In the genomic region with DNA sequence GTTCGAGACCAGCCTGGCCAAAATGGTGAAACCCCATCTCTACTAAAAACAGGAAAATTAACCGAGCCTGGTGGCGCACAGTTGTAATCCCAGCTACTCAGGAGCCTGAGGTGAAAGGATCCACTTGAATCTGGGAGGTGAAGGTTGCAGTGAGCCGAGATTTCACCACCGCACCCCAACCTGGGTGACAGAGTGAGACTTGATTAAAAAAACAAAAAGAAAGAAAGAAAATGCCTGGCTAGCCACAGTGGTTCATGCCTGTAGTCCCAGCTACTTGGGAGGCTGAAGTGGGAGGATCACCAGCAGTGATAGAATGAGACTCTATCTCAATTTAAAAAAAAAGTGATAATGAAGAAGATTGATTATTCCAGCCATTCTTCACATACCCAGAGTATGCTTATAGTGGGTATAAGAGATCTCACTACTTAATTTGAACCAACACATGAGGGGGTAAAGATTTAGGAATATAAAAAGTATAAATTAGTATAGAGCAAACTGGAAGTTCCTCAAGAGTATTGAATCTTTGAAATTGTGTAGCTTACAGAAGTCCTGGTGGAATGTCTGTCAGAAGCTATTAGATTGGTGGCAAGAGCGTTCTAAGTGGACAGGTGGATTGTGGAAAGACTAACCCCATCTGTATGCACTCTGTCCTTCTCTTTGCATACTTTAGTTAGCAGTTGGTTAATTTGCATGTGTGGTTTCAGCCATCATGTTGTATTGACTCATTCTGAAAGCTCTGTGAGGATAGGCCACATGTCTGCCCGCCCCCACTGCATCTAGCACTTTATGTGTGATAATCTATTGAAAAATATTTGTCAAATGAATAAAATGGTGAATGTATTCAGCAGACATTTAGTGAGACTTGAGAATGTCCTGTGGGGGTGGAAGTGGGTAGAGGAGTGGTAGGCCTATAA, we compare ENCODE assay signal across 8 cellular contexts. TPM values are rescaled to one million over a fixed set of nuclear protein-coding genes. Genes with fewer than 3 reads are reported as not detected.
A peak's percentile ranks its signal among the peaks of the same experiment; 100 is the strongest.
DNase-seq lines count a peak whose midpoint lies in the region; ATAC-seq and TF ChIP-seq lines count a peak whose summit lies in the region.

No MANE protein-coding gene starts in this region.

- no peaks in the 10 kb centered on the region for H3K4me1 ChIP-seq in mucosa of descending colon (ENCODE audit: low read depth)
- peaks cover 0 to 54% (median 12%) of the 10 kb centered on the region in 4 donors for H3K4me1 ChIP-seq in tibial nerve

- no peaks in the 10 kb centered on the region for H3K9me3 Mint-ChIP-seq in CD14-positive monocyte

- 91 to 95% methylated on average over 7 of the region's 7 CpGs for WGBS in tibial nerve, 2 donors

- H3K36me3 Mint-ChIP-seq in CD14-positive monocyte = peaks cover 21 to 22% of the 10 kb centered on the region in 2 donors

- H3K4me3 ChIP-seq in mucosa of descending colon (no peak overlapping the region), tibial nerve (no peak overlapping the region)

- H3K9me3 ChIP-seq in mucosa of descending colon = no peaks in the 10 kb centered on the region
- H3K9me3 ChIP-seq in tibial nerve = no peaks in the 10 kb centered on the region

- H3K4me1 Mint-ChIP-seq in CD14-positive monocyte = peaks cover 23% of the 10 kb centered on the region

- TF ChIP-seq CTCF in CD14-positive monocyte (IDR thresholded peaks at IDR 0.05) (no peak), mucosa of descending colon (IDR thresholded peaks at IDR 0.05) (no peak), tibial nerve (IDR thresholded peaks at IDR 0.05) (no peak)

- H3K27ac ChIP-seq in tibial nerve = no peak overlapping the region

- no peak for TF ChIP-seq POLR2A in tibial nerve (IDR thresholded peaks at IDR 0.05)

- peak overlapping the region in 6 of 7 donors; percentile 5 to 77 (median 56) for H3K27ac Mint-ChIP-seq in CD14-positive monocyte

- TF ChIP-seq EP300 in tibial nerve (IDR thresholded peaks at IDR 0.05) = no peak

- DNase-seq in CD14-positive monocyte (ENCODE audit: low spot score) = no peak
- DNase-seq in activated CD8-positive, alpha-beta memory T cell treated with anti-CD3 and anti-CD28 coated beads for 48 hours (ENCODE audit: low read depth in 2 of 3, low spot score in 2 of 3) = peak; percentile 7 to 10 (median 10)
- DNase-seq in mucosa of descending colon = peak in 1 of 3 donors; percentile 17
- no peak for DNase-seq in left lobe of liver (ENCODE audit: low spot score)
- DNase-seq in tibial nerve (ENCODE audit: low spot score in 2 of 2) = no peak
- no peak for DNase-seq in COLO829 (ENCODE audit: low spot score)

- intact Hi-C loops in CD14-positive monocyte (cut with micrococcal nuclease) (no loop called here), mucosa of descending colon (cut with DNase I, micrococcal nuclease) (no loop called here)

- H3K36me3 ChIP-seq in mucosa of descending colon (ENCODE audit: low read depth) = no peaks in the 10 kb centered on the region
- peaks cover 0 to 13% (median 0%) of the 10 kb centered on the region in 3 donors for H3K36me3 ChIP-seq in tibial nerve

- ATAC-seq in GM19455 (IDR thresholded peaks at IDR 0.05; ENCODE audit: unreplicated experiment) (peak; percentile 92), HG03442 (IDR thresholded peaks at IDR 0.05; ENCODE audit: unreplicated experiment) (peak; percentile 93), mucosa of descending colon (peak; percentile 66), left lobe of liver (no peak)

- H3K27me3 ChIP-seq in tibial nerve = no peaks in the 10 kb centered on the region

- no peaks in the 10 kb centered on the region for H3K27me3 Mint-ChIP-seq in CD14-positive monocyte (ENCODE audit: low read depth in 3 of 3)

- no peak overlapping the region for H3K4me3 Mint-ChIP-seq in CD14-positive monocyte

RNA-seq across cellular contexts. Expression of gene RLF, which starts 25.0 kb away (rescaled TPM):
- polyA plus RNA-seq in CD14-positive monocyte = 1 to 10 TPM; 3.0 to 6.2 TPM
- total RNA-seq in mucosa of descending colon = 10 to 100 TPM; 11.0 to 21.8 (median 12.2) TPM
- total RNA-seq in left lobe of liver = 4.8 TPM
- total RNA-seq in tibial nerve = 10 to 100 TPM; 20.1 to 23.5 (median 21.5) TPM

Comparison
In these comparisons a context has a peak if more than half of its experiments do, and no peak if none do; other contexts are left out.
1. DNase-seq: peak in activated CD8-positive, alpha-beta memory T cell treated with anti-CD3 and anti-CD28 coated beads for 48 hours (3 of 3); none in CD14-positive monocyte (single experiment), left lobe of liver (single experiment), tibial nerve (0 of 2) and COLO829 (single experiment).